8 cellular contexts compared by ENCODE assay signal in genomic region chr4:153221783-153222161, GRCh38. TPM values are rescaled to one million over a fixed set of nuclear protein-coding genes. Genes with fewer than 3 reads are reported as not detected.
A peak's percentile ranks its signal among the peaks of the same experiment; 100 is the strongest.
DNase-seq lines count a peak whose midpoint lies in the region; FAIRE-seq and TF ChIP-seq lines count a peak whose summit lies in the region.

No MANE protein-coding gene starts in this region.

- H3K27ac Mint-ChIP-seq in activated naive CD8-positive, alpha-beta T cell, result no peak overlapping the region

- H3K9me3 ChIP-seq in HAP-1, result no peaks in the 10 kb centered on the region
- H3K9me3 ChIP-seq in small intestine (ENCODE audit: control insufficient read depth, low read depth), result no peaks in the 10 kb centered on the region

- peaks cover 7% of the 10 kb centered on the region for H3K36me3 Mint-ChIP-seq in activated naive CD8-positive, alpha-beta T cell

- H3K27ac ChIP-seq in small intestine (ENCODE audit: low read depth in 1 of 2, low read length in 1 of 2), result peak overlapping the region; percentile 74 to 95

- H3K27me3 ChIP-seq in HAP-1 (ENCODE audit: low read depth), result no peaks in the 10 kb centered on the region
- no peaks in the 10 kb centered on the region for H3K27me3 ChIP-seq in small intestine (ENCODE audit: control insufficient read depth in 2 of 2, insufficient read depth in 2 of 2, low read length in 2 of 2)

- H3K9me3 Mint-ChIP-seq in activated naive CD8-positive, alpha-beta T cell (ENCODE audit: low read depth), result peaks cover 5% of the 10 kb centered on the region

- FAIRE-seq in small intestine (lab: Jason Lieb, UNC), result no peak

- in situ Hi-C loops in HAP-1 (cut with MboI; ENCODE audit: low sequenced_read_pairs), result no loop called here

- peak overlapping the region; percentile 43; the same call in 1 of the 2 replicates for H3K4me3 ChIP-seq in HAP-1
- peak overlapping the region; percentile 35 for H3K4me3 ChIP-seq in iPS-11a (ENCODE audit: low read depth, low read length)
- peak overlapping the region in 1 of 2 donors; percentile 52 for H3K4me3 ChIP-seq in small intestine (ENCODE audit: low read depth in 1 of 2, low read length in 2 of 2)

- DNase-seq in HAP-1 (ENCODE audit: low spot score in 2 of 2), result no peak
- DNase-seq in small intestine, result no peak
- DNase-seq in GM10248 (ENCODE audit: extremely low spot score), result no peak
- DNase-seq in NCI-H1417 treated with DMSO at 0.1 percent for 48 hours (lab: John Stamatoyannopoulos, UW), result no peak
- DNase-seq in stimulated activated CD4-positive, alpha-beta T cell treated with anti-CD3 and anti-CD28 coated beads, Interleukin-4, amount 100 ng/mL, for 24 hours, result no peak
- DNase-seq in NCI-H2171 treated with DMSO at 0.1 percent for 48 hours (lab: John Stamatoyannopoulos, UW), result no peak

- TF ChIP-seq CTCF in GM10248 (IDR thresholded peaks at IDR 0.05; ENCODE audit: control extremely low read depth, extremely low read depth, low read depth, missing control alignments), result no peak

- peaks cover 37% of the 10 kb centered on the region for H3K4me1 Mint-ChIP-seq in activated naive CD8-positive, alpha-beta T cell (ENCODE audit: low read depth)

- CTCF ChIA-PET in GM10248 (lab: Yijun Ruan, JAX), result no interaction called here

- H3K36me3 ChIP-seq in HAP-1 (replicated peaks) (0 out of 2 replicates have a peak, but pooled peaks cover 3% of the 10 kb centered on the region), small intestine (ENCODE audit: control insufficient read depth in 2 of 2, insufficient read depth in 2 of 2, low read length in 2 of 2) (no peaks in the 10 kb centered on the region)

- POLR2A ChIA-PET in GM10248 (lab: Yijun Ruan, JAX), result no interaction called here

- peak overlapping the region; percentile 86 for H3K4me3 Mint-ChIP-seq in activated naive CD8-positive, alpha-beta T cell

- H3K4me1 ChIP-seq in HAP-1, result peaks cover 36% of the 10 kb centered on the region
- peaks cover 4 to 7% of the 10 kb centered on the region in 2 donors for H3K4me1 ChIP-seq in small intestine (ENCODE audit: control insufficient read depth in 2 of 2, insufficient read depth in 1 of 2, low read depth in 1 of 2, low read length in 1 of 2)

- no peaks in the 10 kb centered on the region for H3K27me3 Mint-ChIP-seq in activated naive CD8-positive, alpha-beta T cell

- WGBS in small intestine, 3 donors, result 67 to 86% (median 75%) methylated on average over 6 of the region's 6 CpGs

RNA-seq across cellular contexts. Expression of gene TRIM2, which starts 17.5 kb away (rescaled TPM):
- 10 to 100 TPM; 17.8 to 22.7 (median 21.5) TPM for polyA plus RNA-seq in small intestine
